26 cellular contexts compared by ENCODE assay signal in genomic region chr4:45550766-45551366, GRCh38.
A peak's percentile ranks its signal among the peaks of the same experiment; 100 is the strongest.
DNase-seq lines count a peak whose midpoint lies in the region; ATAC-seq, FAIRE-seq and TF ChIP-seq lines count a peak whose summit lies in the region.
"Had no signal": no experiment of that assay in that cellular context is flagged by ENCODE, and none has a peak within 500 bp of the region (broad histone marks: within the 10 kb centered on the region; RNA-seq: fewer than 3 reads in every experiment).

No MANE protein-coding gene starts in this region.

- no peak overlapping the region for H3K4me3 Mint-ChIP-seq in progenitor cell of endocrine pancreas (ENCODE audit: low read depth)
- H3K4me3 Mint-ChIP-seq: activated T-cell treated with anti-CD3 and anti-CD28 coated beads, Interleukin-2, amount 50 U/mL, for 4 hours; nephron progenitor cell had no signal

- TF ChIP-seq CTCF in D721Med (IDR thresholded peaks at IDR 0.05; ENCODE audit: insufficient read depth, missing control alignments) (peak; percentile 25), OCI-LY3 (IDR thresholded peaks at IDR 0.05; ENCODE audit: low read depth, low read length) (peak; percentile 38), epithelial cell of proximal tubule (conservative IDR thresholded peaks at IDR 0.05; ENCODE audit: low read depth, low read length) (peak; percentile 25), progenitor cell of endocrine pancreas (IDR thresholded peaks at IDR 0.05; ENCODE audit: unreplicated experiment) (no peak), osteoblast (IDR thresholded peaks at IDR 0.05; ENCODE audit: extremely low read depth, low read depth, low read length) (no peak)

- DNase-seq in D721Med (ENCODE audit: insufficient read length, low spot score) (no peak), epithelial cell of proximal tubule (ENCODE audit: low read depth) (no peak), progenitor cell of endocrine pancreas (ENCODE audit: low spot score, unreplicated experiment) (no peak), superior temporal gyrus (ENCODE audit: extremely low spot score) (no peak), occipital lobe (lab: John Stamatoyannopoulos, UW) (no peak), osteoblast (ENCODE audit: insufficient read length, low spot score, missing footprints) (no peak)
- DNase-seq: activated CD4-positive, alpha-beta T cell treated with anti-CD3 and anti-CD28 coated beads for 48 hours; activated T-cell treated with anti-CD3 and anti-CD28 coated beads, Interleukin-2, amount 50 U/mL, for 4 hours; cerebellar nuclear complex; COR-L47; DND-41; Karpas-422; kidney glomerular epithelial cell; mammary epithelial cell; NCI-H1092; NCI-H187 treated with DMSO at 0.1 percent for 48 hours; NCI-H2227 treated with DMSO at 0.1 percent for 48 hours; NCI-H774; nephron progenitor cell; pancreas; T-helper 9 cell; WERI-Rb-1 had no signal

- H3K4me1 Mint-ChIP-seq in progenitor cell of endocrine pancreas (ENCODE audit: low read depth) = no peaks in the 10 kb centered on the region
- H3K4me1 Mint-ChIP-seq: nephron progenitor cell had no signal

- H3K27ac ChIP-seq in OCI-LY3 (ENCODE audit: low read length) (no peak overlapping the region), osteoblast (ENCODE audit: low read depth, low read length) (no peak overlapping the region)
- H3K27ac ChIP-seq: BLaER1 treated with 17β-estradiol and CSF1 and Interleukin-3, amounts not matched to agents 10 nM and 100 nM; epithelial cell of prostate; pancreas; WERI-Rb-1 had no signal

- peak; percentile 71 for FAIRE-seq in D721Med (lab: Jason Lieb, UNC)
- FAIRE-seq: pancreas had no signal

- no peak overlapping the region for H3K9ac ChIP-seq in OCI-LY3 (ENCODE audit: low read length)
- H3K9ac ChIP-seq: BLaER1 treated with 17β-estradiol and CSF1 and Interleukin-3, amounts not matched to agents 10 nM and 100 nM had no signal

- H2AFZ ChIP-seq in OCI-LY3 (ENCODE audit: low read depth, low read length) (no peak overlapping the region), osteoblast (ENCODE audit: low read length) (no peak overlapping the region)

- H3K27me3 ChIP-seq in OCI-LY3 (ENCODE audit: low read depth, low read length) (no peaks in the 10 kb centered on the region), osteoblast (ENCODE audit: insufficient read depth, low read length) (no peaks in the 10 kb centered on the region)
- H3K27me3 ChIP-seq: BLaER1 treated with 17β-estradiol and CSF1 and Interleukin-3, amounts not matched to agents 10 nM and 100 nM; pancreas had no signal

- H3K36me3 Mint-ChIP-seq in progenitor cell of endocrine pancreas (ENCODE audit: insufficient read depth) = no peaks in the 10 kb centered on the region

- peak; percentile 66 for ATAC-seq in HG02852 (IDR thresholded peaks at IDR 0.05; ENCODE audit: unreplicated experiment)
- ATAC-seq: activated T-cell treated with anti-CD3 and anti-CD28 coated beads, Interleukin-2, amount 50 U/mL, for 4 hours; pancreas had no signal

- no peaks in the 10 kb centered on the region for H3K27me3 Mint-ChIP-seq in progenitor cell of endocrine pancreas

- H3K4me3 ChIP-seq in OCI-LY3 (ENCODE audit: low read length) (no peak overlapping the region), epithelial cell of proximal tubule (ENCODE audit: low read depth, low read length) (no peak overlapping the region), osteoblast (ENCODE audit: insufficient read depth, low read length) (no peak overlapping the region)
- H3K4me3 ChIP-seq: BLaER1 treated with 17β-estradiol and CSF1 and Interleukin-3, amounts not matched to agents 10 nM and 100 nM; pancreas had no signal

- H3K79me2 ChIP-seq in OCI-LY3 (ENCODE audit: low read length) = no peaks in the 10 kb centered on the region
- H3K79me2 ChIP-seq in osteoblast (ENCODE audit: insufficient read depth, low read length) = no peaks in the 10 kb centered on the region

- H3K36me3 ChIP-seq in OCI-LY3 (replicated peaks; ENCODE audit: low read depth, low read length) (no peaks in the 10 kb centered on the region), osteoblast (ENCODE audit: insufficient read depth, low read length) (no peaks in the 10 kb centered on the region)
- H3K36me3 ChIP-seq: BLaER1 treated with 17β-estradiol and CSF1 and Interleukin-3, amounts not matched to agents 10 nM and 100 nM; pancreas; WERI-Rb-1 had no signal

- H3K4me1 ChIP-seq in OCI-LY3 (ENCODE audit: low read length) (no peaks in the 10 kb centered on the region), osteoblast (ENCODE audit: insufficient read depth, low read length) (no peaks in the 10 kb centered on the region)
- H3K4me1 ChIP-seq: BLaER1 treated with 17β-estradiol and CSF1 and Interleukin-3, amounts not matched to agents 10 nM and 100 nM; pancreas had no signal

- H3K27ac Mint-ChIP-seq in progenitor cell of endocrine pancreas = no peak overlapping the region
- H3K27ac Mint-ChIP-seq: nephron progenitor cell had no signal

- H3K9me3 Mint-ChIP-seq in progenitor cell of endocrine pancreas (ENCODE audit: low read depth) = no peaks in the 10 kb centered on the region
- H3K9me3 Mint-ChIP-seq: nephron progenitor cell had no signal

- H3K9me3 ChIP-seq in OCI-LY3 (ENCODE audit: insufficient read depth, low read length) (no peaks in the 10 kb centered on the region), osteoblast (ENCODE audit: low read depth, low read length) (peaks cover 4% of the 10 kb centered on the region)
- H3K9me3 ChIP-seq: BLaER1 treated with 17β-estradiol and CSF1 and Interleukin-3, amounts not matched to agents 10 nM and 100 nM; pancreas had no signal

- H3K4me2 ChIP-seq in OCI-LY3 (ENCODE audit: low read length) (peak overlapping the region; percentile 36), osteoblast (ENCODE audit: insufficient read depth, low read length) (no peak overlapping the region)
- H3K4me2 ChIP-seq: BLaER1 treated with 17β-estradiol and CSF1 and Interleukin-3, amounts not matched to agents 10 nM and 100 nM had no signal

- H4K20me1 ChIP-seq in OCI-LY3 (ENCODE audit: insufficient read depth, low read length) (no peaks in the 10 kb centered on the region), osteoblast (ENCODE audit: insufficient read depth, low read length) (no peaks in the 10 kb centered on the region)
- H4K20me1 ChIP-seq: BLaER1 treated with 17β-estradiol and CSF1 and Interleukin-3, amounts not matched to agents 10 nM and 100 nM had no signal

Comparison
In these comparisons a context has a peak if more than half of its experiments do, and no peak if none do; other contexts are left out.
1. CTCF ChIP-seq: peak in D721Med (single experiment), OCI-LY3 (single experiment) and epithelial cell of proximal tubule (single experiment); none in progenitor cell of endocrine pancreas (single experiment) and osteoblast (single experiment).